Comparison of ENCODE assay signal across 16 cellular contexts in genomic region chr1:179754031-179754624, GRCh38. TPM values are rescaled to one million over a fixed set of nuclear protein-coding genes. Genes with fewer than 3 reads are reported as not detected.
DNase-seq lines count a peak whose midpoint lies in the region; ATAC-seq lines count a peak whose summit lies in the region.
"Had no signal": no experiment of that assay in that cellular context is flagged by ENCODE, and none has a peak within 500 bp of the region (broad histone marks: within the 10 kb centered on the region; RNA-seq: fewer than 3 reads in every experiment).

No MANE protein-coding gene starts in this region.

- intact Hi-C loops in left ventricle myocardium superior (cut with micrococcal nuclease) (no loop called here), cardiac septum (cut with DNase I) (no loop called here)

- ATAC-seq in left ventricle myocardium superior (peak; percentile 34), GM21529 (IDR thresholded peaks at IDR 0.05; ENCODE audit: unreplicated experiment) (no peak), GM18517 (IDR thresholded peaks at IDR 0.05; ENCODE audit: unreplicated experiment) (no peak), HG03378 (IDR thresholded peaks at IDR 0.05; ENCODE audit: unreplicated experiment) (no peak)
- ATAC-seq: activated naive CD8-positive, alpha-beta T cell treated with anti-CD3 and anti-CD28 coated beads, Interleukin-2, amount 50 U/mL, for 24 hours; Right ventricle myocardium inferior had no signal

- DNase-seq in left ventricle myocardium superior, result no peak
- DNase-seq in cardiac septum (ENCODE audit: low spot score), result no peak
- DNase-seq in amniotic epithelial cell (ENCODE audit: low read depth), result peak; percentile 95
- peak; percentile 94 for DNase-seq in iris pigment epithelial cell (ENCODE audit: low read depth)
- no peak for DNase-seq in NCI-H2196 treated with DMSO at 0.1 percent for 48 hours (lab: John Stamatoyannopoulos, UW; ENCODE audit: unreplicated experiment)
- DNase-seq: 8988T; activated CD8-positive, alpha-beta memory T cell treated with anti-CD3 and anti-CD28 coated beads, Interleukin-2, amount 50 U/mL, for 48 hours; activated naive CD8-positive, alpha-beta T cell treated with anti-CD3 and anti-CD28 coated beads, Interleukin-2, amount 50 U/mL, for 24 hours; DND-41; effector memory CD4-positive, alpha-beta T cell; NCI-H510A had no signal

RNA-seq across cellular contexts. Expression of gene FAM163A, which starts 11.0 kb away (rescaled TPM):
- total RNA-seq in left ventricle myocardium superior, result 0.27 TPM
- 0.16 TPM for total RNA-seq in cardiac septum
- total RNA-seq: thoracic aorta had no signal

Comparison
In these comparisons a context has a peak if more than half of its experiments do, and no peak if none do; other contexts are left out.
1. DNase-seq: peak in amniotic epithelial cell (single experiment) and iris pigment epithelial cell (single experiment); none in left ventricle myocardium superior (single experiment), cardiac septum (single experiment) and NCI-H2196 treated with DMSO at 0.1 percent for 48 hours (single experiment).